In the genomic region with DNA sequence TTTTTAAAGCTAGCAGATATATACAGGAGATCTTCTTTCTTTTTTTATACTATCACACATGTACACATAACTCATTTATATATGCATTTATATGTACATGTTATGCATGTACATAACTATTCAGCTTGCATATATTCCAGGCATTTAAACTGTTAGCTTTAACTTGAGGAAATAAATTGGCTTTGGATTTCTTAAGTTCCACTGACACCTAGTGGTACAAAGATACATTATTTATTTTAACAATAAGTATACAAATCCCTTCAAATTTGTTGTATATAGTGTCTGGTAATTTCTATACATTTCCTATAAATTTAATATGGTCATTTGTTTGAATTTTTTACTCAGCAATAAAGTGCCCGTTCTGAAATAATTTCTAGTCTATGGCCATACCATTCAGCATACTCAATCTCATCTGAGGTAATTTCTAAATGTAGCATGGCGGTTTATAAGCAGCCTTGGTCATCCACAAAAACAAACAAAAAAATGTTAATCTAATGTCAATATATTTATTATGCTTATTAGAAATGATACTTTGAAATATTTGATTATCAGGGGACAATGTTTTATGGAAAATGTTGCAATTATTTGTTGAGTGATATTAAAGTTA, we compare ENCODE assay signal across 10 cellular contexts. TPM values are rescaled to one million over a fixed set of nuclear protein-coding genes. Genes with fewer than 3 reads are reported as not detected.
DNase-seq lines count a peak whose midpoint lies in the region; ATAC-seq, FAIRE-seq and TF ChIP-seq lines count a peak whose summit lies in the region.
"Had no signal": no experiment of that assay in that cellular context is flagged by ENCODE, and none has a peak within 500 bp of the region (broad histone marks: within the 10 kb centered on the region; RNA-seq: fewer than 3 reads in every experiment).

No MANE protein-coding gene starts in this region.

- H4K20me1 ChIP-seq in neural cell (ENCODE audit: insufficient read depth): no peaks in the 10 kb centered on the region

- ATAC-seq in GM19397 (IDR thresholded peaks at IDR 0.05; ENCODE audit: unreplicated experiment): no peak

- FAIRE-seq in colon (lab: Jason Lieb, UNC): peak; percentile 95

- H3F3A ChIP-seq in neural cell (ENCODE audit: insufficient read depth, low read length, poor library complexity, severe bottlenecking): no peaks in the 10 kb centered on the region

- H2AFZ ChIP-seq in neural cell (ENCODE audit: low read depth, low read length): no peak overlapping the region

- no peaks in the 10 kb centered on the region for H3K27me3 ChIP-seq in neural cell (ENCODE audit: insufficient read depth, low read depth, low read length)

- no peak overlapping the region for H3K27ac ChIP-seq in neural cell (ENCODE audit: low read length)

- H3K36me3 ChIP-seq in neural cell (ENCODE audit: insufficient read depth, low read length): no peaks in the 10 kb centered on the region

- peak; percentile 80 for TF ChIP-seq RAD21 in neural cell (conservative IDR thresholded peaks at IDR 0.05)

- peak; percentile 29 for DNase-seq in DMS153 (lab: John Stamatoyannopoulos, UW)
- DNase-seq in M059J (ENCODE audit: low read depth): peak; percentile 52
- DNase-seq in SK-N-DZ (ENCODE audit: low spot score): no peak
- DNase-seq in NCI-H345 treated with DMSO at 0.1 percent for 48 hours (lab: John Stamatoyannopoulos, UW; ENCODE audit: unreplicated experiment): no peak
- no peak for DNase-seq in stimulated activated CD4-positive, alpha-beta T cell treated with anti-CD3 and anti-CD28 coated beads, Interleukin-12 subunit alpha, Interleukin-12 subunit beta, amount 100 ng/mL, for 4 hours
- DNase-seq: activated naive CD4-positive, alpha-beta T cell treated with anti-CD3 and anti-CD28 coated beads, Interleukin-2, amount 50 U/mL, for 16 hours; stimulated activated CD4-positive, alpha-beta T cell treated with anti-CD3 and anti-CD28 coated beads, Interleukin-1b, Interleukin-23, amount 100 ng/mL, for 48 hours had no signal

- no peaks in the 10 kb centered on the region for H3K9me3 ChIP-seq in neural cell (ENCODE audit: low read length)

- H3K79me2 ChIP-seq in neural cell (replicated peaks; ENCODE audit: insufficient read depth, low read length): no peaks in the 10 kb centered on the region

- TF ChIP-seq CTCF in neural cell (IDR thresholded peaks at IDR 0.05; ENCODE audit: poor library complexity, severe bottlenecking): peak; percentile 75

- H3K4me3 ChIP-seq in neural cell (ENCODE audit: low read length): no peak overlapping the region

- H3K9me2 ChIP-seq in neural cell (ENCODE audit: insufficient read depth, low read length): no peaks in the 10 kb centered on the region

- H3K9ac ChIP-seq in neural cell (ENCODE audit: low read length): no peak overlapping the region

- no peak overlapping the region for H3K4me2 ChIP-seq in neural cell (ENCODE audit: low read length)

- TF ChIP-seq EP300 in neural cell (conservative IDR thresholded peaks at IDR 0.05; ENCODE audit: poor library complexity, severe bottlenecking): no peak

TF ChIP-seq in neural cell, 6 proteins besides CTCF, POLR2A, EP300 and RAD21:
- peak; percentile 73 for TF ChIP-seq SMC3 (conservative IDR thresholded peaks at IDR 0.05; ENCODE audit: poor library complexity)
- TF ChIP-seq, protein P1, sequence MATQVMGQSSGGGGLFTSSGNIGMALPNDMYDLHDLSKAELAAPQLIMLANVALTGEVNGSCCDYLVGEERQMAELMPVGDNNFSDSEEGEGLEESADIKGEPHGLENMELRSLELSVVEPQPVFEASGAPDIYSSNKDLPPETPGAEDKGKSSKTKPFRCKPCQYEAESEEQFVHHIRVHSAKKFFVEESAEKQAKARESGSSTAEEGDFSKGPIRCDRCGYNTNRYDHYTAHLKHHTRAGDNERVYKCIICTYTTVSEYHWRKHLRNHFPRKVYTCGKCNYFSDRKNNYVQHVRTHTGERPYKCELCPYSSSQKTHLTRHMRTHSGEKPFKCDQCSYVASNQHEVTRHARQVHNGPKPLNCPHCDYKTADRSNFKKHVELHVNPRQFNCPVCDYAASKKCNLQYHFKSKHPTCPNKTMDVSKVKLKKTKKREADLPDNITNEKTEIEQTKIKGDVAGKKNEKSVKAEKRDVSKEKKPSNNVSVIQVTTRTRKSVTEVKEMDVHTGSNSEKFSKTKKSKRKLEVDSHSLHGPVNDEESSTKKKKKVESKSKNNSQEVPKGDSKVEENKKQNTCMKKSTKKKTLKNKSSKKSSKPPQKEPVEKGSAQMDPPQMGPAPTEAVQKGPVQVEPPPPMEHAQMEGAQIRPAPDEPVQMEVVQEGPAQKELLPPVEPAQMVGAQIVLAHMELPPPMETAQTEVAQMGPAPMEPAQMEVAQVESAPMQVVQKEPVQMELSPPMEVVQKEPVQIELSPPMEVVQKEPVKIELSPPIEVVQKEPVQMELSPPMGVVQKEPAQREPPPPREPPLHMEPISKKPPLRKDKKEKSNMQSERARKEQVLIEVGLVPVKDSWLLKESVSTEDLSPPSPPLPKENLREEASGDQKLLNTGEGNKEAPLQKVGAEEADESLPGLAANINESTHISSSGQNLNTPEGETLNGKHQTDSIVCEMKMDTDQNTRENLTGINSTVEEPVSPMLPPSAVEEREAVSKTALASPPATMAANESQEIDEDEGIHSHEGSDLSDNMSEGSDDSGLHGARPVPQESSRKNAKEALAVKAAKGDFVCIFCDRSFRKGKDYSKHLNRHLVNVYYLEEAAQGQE (IDR thresholded peaks at IDR 0.05; ENCODE audit: borderline replicate concordance): no peak

RNA-seq across cellular contexts. Expression of gene ZDHHC6, which starts 11.6 kb away (rescaled TPM):
- 39.0 and 40.1 TPM in 2 replicates for total RNA-seq in M059J (2014; rRNA removed; shearing (Covaris generic))
- 44.0 and 50.5 TPM in 2 replicates for polyA plus RNA-seq in neural cell
- polyA minus RNA-seq in neural cell: 28.5 and 31.7 TPM in 2 replicates
- 40.9 and 43.8 TPM in 2 replicates for polyA plus RNA-seq in SK-N-DZ (2014; cell fraction: cytosol; rRNA removed)
- polyA plus RNA-seq in SK-N-DZ (2014; cell fraction: nucleus; rRNA removed): 220 and 254 TPM in 2 replicates

RNA-seq across cellular contexts. Expression of gene VTI1A, which starts 11.9 kb away (rescaled TPM):
- 21.7 and 32.4 TPM in 2 replicates for total RNA-seq in M059J (2014; rRNA removed; shearing (Covaris generic))
- 25.9 and 28.7 TPM in 2 replicates for polyA plus RNA-seq in neural cell
- polyA minus RNA-seq in neural cell: 93.7 and 114 TPM in 2 replicates
- polyA plus RNA-seq in SK-N-DZ (2014; cell fraction: cytosol; rRNA removed): 25.0 and 25.1 TPM in 2 replicates
- polyA plus RNA-seq in SK-N-DZ (2014; cell fraction: nucleus; rRNA removed): 33.0 and 38.5 TPM in 2 replicates

Comparison
In these comparisons a context has a peak if more than half of its experiments do, and no peak if none do; other contexts are left out.
1. DNase-seq: peak in DMS153 (single experiment) and M059J (single experiment); none in SK-N-DZ (single experiment), NCI-H345 treated with DMSO at 0.1 percent for 48 hours (single experiment) and stimulated activated CD4-positive, alpha-beta T cell treated with anti-CD3 and anti-CD28 coated beads, Interleukin-12 subunit alpha, Interleukin-12 subunit beta, amount 100 ng/mL, for 4 hours (single experiment).